ENCODE assay signal across 9 cellular contexts in genomic region chr1:201282931-201283829, GRCh38. TPM values are rescaled to one million over a fixed set of nuclear protein-coding genes. Genes with fewer than 3 reads are reported as not detected.
DNase-seq lines count a peak whose midpoint lies in the region; ATAC-seq, FAIRE-seq and TF ChIP-seq lines count a peak whose summit lies in the region.
"Had no signal": no experiment of that assay in that cellular context is flagged by ENCODE, and none has a peak within 500 bp of the region (broad histone marks: within the 10 kb centered on the region; RNA-seq: fewer than 3 reads in every experiment).

TSS of gene PKP1 (plus strand) at chr1:201283506. CDS start at chr1:201283703, 197 bp downstream.

- FAIRE-seq in urothelium cell line (lab: Jason Lieb, UNC) = no peak

- H3K27me3 ChIP-seq in mammary epithelial cell (ENCODE audit: insufficient read depth, low read length) (no peaks in the 10 kb centered on the region), lower lobe of right lung (ENCODE audit: low read depth) (peaks cover 27% of the 10 kb centered on the region), tibial artery (peaks cover 0 to 49% of the 10 kb centered on the region in 2 donors)

- H3K4me1 ChIP-seq in mammary epithelial cell (ENCODE audit: insufficient read depth, low read length) = peaks cover 46% of the 10 kb centered on the region
- peaks cover 12% of the 10 kb centered on the region for H3K4me1 ChIP-seq in lower lobe of right lung
- H3K4me1 ChIP-seq in tibial artery = peaks cover 0 to 13% (median 11%) of the 10 kb centered on the region in 4 donors

- DNase-seq in activated gamma-delta T cell treated with Interleukin-2 at 50 U/mL for 16 hours = peak; percentile 19
- DNase-seq in activated gamma-delta T cell (lab: John Stamatoyannopoulos, UW) = no peak
- peak; percentile 89 for DNase-seq in mammary epithelial cell
- peak; percentile 66 for DNase-seq in lower lobe of right lung
- DNase-seq in tibial artery = no peak
- no peak for DNase-seq in urothelium cell line (ENCODE audit: low spot score)
- no peak for DNase-seq in NOMO-1 treated with dmso at 0.1 percent for 144 hours (lab: John Stamatoyannopoulos, UW; ENCODE audit: unreplicated experiment)
- DNase-seq in mucosa of gallbladder (ENCODE audit: low spot score) = no peak

- WGBS in mammary epithelial cell (ENCODE audit: low coverage, missing lambda C conversion rate) = 0% methylated on average over 43 of the region's 55 CpGs

- peak within 1 kb of the TSS; percentile 89 for H3K27ac ChIP-seq in mammary epithelial cell (ENCODE audit: insufficient read depth, low read depth, low read length)
- H3K27ac ChIP-seq in lower lobe of right lung = no peak within 1 kb of the TSS
- no peak within 1 kb of the TSS for H3K27ac ChIP-seq in tibial artery

- no peaks in the 10 kb centered on the region for H3K9me3 ChIP-seq in mammary epithelial cell (replicated peaks; ENCODE audit: insufficient read depth, low read length)
- no peaks in the 10 kb centered on the region for H3K9me3 ChIP-seq in lower lobe of right lung
- no peaks in the 10 kb centered on the region for H3K9me3 ChIP-seq in tibial artery

- H4K20me1 ChIP-seq in mammary epithelial cell (ENCODE audit: insufficient read depth, low read length) = no peaks in the 10 kb centered on the region

- H3K9ac ChIP-seq in mammary epithelial cell (ENCODE audit: insufficient read depth, low read length) = peak within 1 kb of the TSS; percentile 97

- H3K36me3 ChIP-seq in mammary epithelial cell (ENCODE audit: insufficient read depth, low read length) (no peaks in the 10 kb centered on the region), lower lobe of right lung (no peaks in the 10 kb centered on the region), tibial artery (no peaks in the 10 kb centered on the region)

- TSS peak; percentile 82 for BruUV-seq in mammary epithelial cell (replicated peaks; lab: Mats Ljungman, UMichigan)

- dilution Hi-C loops in mammary epithelial cell (cut with HindIII; ENCODE audit: low sequenced_read_pairs) = no loop called here

- peak within 1 kb of the TSS; percentile 87 for H3K4me2 ChIP-seq in mammary epithelial cell (ENCODE audit: insufficient read depth, low read depth, low read length)

- ATAC-seq in lower lobe of right lung = peak; percentile 73 to 78

- intact Hi-C loops in mammary epithelial cell (cut with micrococcal nuclease) (loop anchor here (1.0 to 10.0 kb wide), 5 partner anchors 15 to 222 kb away; partner anchors contain the start of gene CSRP1), lower lobe of right lung (cut with DNase I) (no loop called here), tibial artery (cut with DNase I; ENCODE audit: low total_unique reads) (no loop called here)

- TF ChIP-seq CTCF in mammary epithelial cell (conservative IDR thresholded peaks at IDR 0.05 in 1 of 2, IDR thresholded peaks at IDR 0.05 in 1 of 2; ENCODE audit: extremely low read depth in 1 of 2, insufficient read depth in 1 of 2, low read depth in 1 of 2, low read length in 2 of 2) (peak in 1 of 2 donors; percentile 24), lower lobe of right lung (IDR thresholded peaks at IDR 0.05) (no peak), tibial artery (IDR thresholded peaks at IDR 0.05) (no peak)

- CTCF ChIA-PET in mammary epithelial cell (lab: Charles Lee; ENCODE audit: low non-redundant PET) = interaction anchor here (0.7 to 0.8 kb wide), 2 partner anchors 24 to 63 kb away, joined by 3 to 6 read pairs; no protein-coding TSS in a partner anchor

- peak within 1 kb of the TSS; percentile 81 for H2AFZ ChIP-seq in mammary epithelial cell (ENCODE audit: low read depth, low read length)

- H3K4me3 ChIP-seq in mammary epithelial cell (replicated peaks in 1 of 3; ENCODE audit: insufficient read depth in 1 of 3, low read depth in 2 of 3, low read length in 3 of 3) = peak within 1 kb of the TSS; percentile 79 to 98 (median 91)
- peak within 1 kb of the TSS; percentile 41 for H3K4me3 ChIP-seq in lower lobe of right lung
- peak within 1 kb of the TSS; percentile 18 to 43 for H3K4me3 ChIP-seq in tibial artery

- in situ Hi-C loops in mammary epithelial cell (cut with MboI; ENCODE audit: low sequenced_read_pairs in 2 of 2) = no loop called here

- H3K79me2 ChIP-seq in mammary epithelial cell (ENCODE audit: insufficient read depth, low read length) = peaks cover 55% of the 10 kb centered on the region

RNA-seq across cellular contexts. Expression of gene PKP1, which starts in this region (rescaled TPM):
- total RNA-seq in mammary epithelial cell (100 to 1,000 TPM; 102 to 201 TPM), lower lobe of right lung (2.2 TPM), mucosa of gallbladder (0.09 TPM)
- 155 TPM for polyA plus RNA-seq in mammary epithelial cell
- polyA minus RNA-seq in mammary epithelial cell = 253 TPM
- total RNA-seq: mononuclear cell had no signal

Comparison
In these comparisons a context has a peak if more than half of its experiments do, and no peak if none do; other contexts are left out.
1. RNA of gene PKP1 (total RNA-seq): 102 to 201 TPM in mammary epithelial cell; 2.2 TPM in lower lobe of right lung (single experiment) and 0.09 TPM in mucosa of gallbladder (single experiment); every median in the first group is over 10 times any median in the second.
2. DNase-seq: peak in activated gamma-delta T cell treated with Interleukin-2 at 50 U/mL for 16 hours (single experiment), mammary epithelial cell (single experiment) and lower lobe of right lung (single experiment); none in activated gamma-delta T cell (single experiment), tibial artery (0 of 2), urothelium cell line (single experiment), NOMO-1 treated with dmso at 0.1 percent for 144 hours (single experiment) and mucosa of gallbladder (single experiment).
3. H3K4me3 ChIP-seq: peak in every context shown above with its lines; median percentile 91 in mammary epithelial cell; 41 in lower lobe of right lung; 30 in tibial artery.